18 cellular contexts compared by ENCODE assay signal in genomic region chr12:132836803-132837331, GRCh38. TPM values are rescaled to one million over a fixed set of nuclear protein-coding genes. Genes with fewer than 3 reads are reported as not detected.
A peak's percentile ranks its signal among the peaks of the same experiment; 100 is the strongest.
DNase-seq lines count a peak whose midpoint lies in the region; ATAC-seq and TF ChIP-seq lines count a peak whose summit lies in the region.
"Had no signal": no experiment of that assay in that cellular context is flagged by ENCODE, and none has a peak within 500 bp of the region (broad histone marks: within the 10 kb centered on the region; RNA-seq: fewer than 3 reads in every experiment).

No MANE protein-coding gene starts in this region.

- H3K9me2 ChIP-seq in SK-N-SH = no peaks in the 10 kb centered on the region

- H3F3A ChIP-seq in SK-N-SH (replicated peaks; ENCODE audit: insufficient read depth) = no peaks in the 10 kb centered on the region

- CTCF ChIA-PET in SK-N-SH (lab: Yijun Ruan, JAX) = interaction anchor here (0.6 kb wide), 1 partner anchor 11 kb away, joined by 3 read pairs; no protein-coding TSS in a partner anchor
- CTCF ChIA-PET in GM10248 (lab: Yijun Ruan, JAX) = interaction anchor here (1.2 kb wide), 1 partner anchor 9 kb away, joined by 3 read pairs; no protein-coding TSS in a partner anchor

- DNase-seq in SK-N-SH (peak; percentile 31), GM10248 (ENCODE audit: extremely low spot score) (peak; percentile 39), WERI-Rb-1 (no peak), glutamatergic neuron (no peak), pons (ENCODE audit: low spot score) (no peak), hepatic stellate cell (ENCODE audit: low spot score) (no peak), NCI-H1694 treated with DMSO at 0.1 percent for 48 hours (lab: John Stamatoyannopoulos, UW) (no peak)
- DNase-seq: Caco-2, dermis blood vessel endothelial cell, Kasumi-1, left ventricle myocardium inferior, naive B cell, NCI-H1694, NCI-H526 treated with DMSO at 0.1 percent for 48 hours, T-helper 9 cell had no signal

- H3K27me3 ChIP-seq in SK-N-SH (ENCODE audit: insufficient read depth) = no peaks in the 10 kb centered on the region
- H3K27me3 ChIP-seq in WERI-Rb-1 (ENCODE audit: insufficient read depth, low read depth, severe bottlenecking) = no peaks in the 10 kb centered on the region

- H3K36me3 ChIP-seq in SK-N-SH (replicated peaks in 1 of 2; ENCODE audit: control insufficient read depth in 1 of 2, insufficient read depth in 2 of 2, low read length in 1 of 2) = peaks cover 16 to 37% of the 10 kb centered on the region in 2 experiments
- H3K36me3 ChIP-seq in WERI-Rb-1 = peaks cover 31% of the 10 kb centered on the region

- no peak overlapping the region for H3K4me2 ChIP-seq in SK-N-SH

- POLR2A ChIA-PET in SK-N-SH (lab: Yijun Ruan, JAX) (no interaction called here), GM10248 (lab: Yijun Ruan, JAX) (no interaction called here)

- H3K4me3 Mint-ChIP-seq in glutamatergic neuron (ENCODE audit: unreplicated experiment) = peak overlapping the region; percentile 38

- no peaks in the 10 kb centered on the region for H3K9me3 ChIP-seq in SK-N-SH
- H3K9me3 ChIP-seq in WERI-Rb-1 (ENCODE audit: severe bottlenecking) = no peaks in the 10 kb centered on the region
- H3K9me3 ChIP-seq: Caco-2, left ventricle myocardium inferior had no signal

- no peak for TF ChIP-seq EP300 in SK-N-SH (IDR thresholded peaks at IDR 0.05; ENCODE audit: borderline replicate concordance in 1 of 2, low read depth in 1 of 2, low read length in 1 of 2)

- H3K27ac ChIP-seq in SK-N-SH (ENCODE audit: low read depth in 2 of 2, low read length in 1 of 2) (no peak overlapping the region), WERI-Rb-1 (peak overlapping the region; percentile 89)
- H3K27ac ChIP-seq: HL-60, RWPE1 had no signal

- H3K79me2 ChIP-seq in SK-N-SH (ENCODE audit: insufficient read depth) = no peaks in the 10 kb centered on the region

- H2AFZ ChIP-seq in SK-N-SH (ENCODE audit: low read depth) = no peak overlapping the region

- no peak for TF ChIP-seq RAD21 in SK-N-SH (IDR thresholded peaks at IDR 0.05; ENCODE audit: low read length)

- peaks cover 4% of the 10 kb centered on the region for H3K27me3 Mint-ChIP-seq in glutamatergic neuron (ENCODE audit: unreplicated experiment)
- H3K27me3 Mint-ChIP-seq: naive B cell had no signal

- H3K4me3 ChIP-seq in SK-N-SH (ENCODE audit: low read depth in 2 of 2, low read length in 1 of 2) = no peak overlapping the region
- H3K4me3 ChIP-seq in WERI-Rb-1 (ENCODE audit: low read depth, low read length) = peak overlapping the region; percentile 11

- no peaks in the 10 kb centered on the region for H4K20me1 ChIP-seq in SK-N-SH (ENCODE audit: insufficient read depth)

- TF ChIP-seq CTCF in SK-N-SH (IDR thresholded peaks at IDR 0.05) = no peak
- TF ChIP-seq CTCF in GM10248 (IDR thresholded peaks at IDR 0.05; ENCODE audit: control extremely low read depth, extremely low read depth, low read depth, missing control alignments) = no peak
- TF ChIP-seq CTCF in WERI-Rb-1 (IDR thresholded peaks at IDR 0.05; ENCODE audit: low read depth, low read length) = no peak
- no peak for TF ChIP-seq CTCF in glutamatergic neuron (IDR thresholded peaks at IDR 0.05; ENCODE audit: partially characterized antibody, unreplicated experiment)

- peak overlapping the region; percentile 83 for H3K27ac Mint-ChIP-seq in glutamatergic neuron (ENCODE audit: unreplicated experiment)

- no peak for ATAC-seq in SK-N-SH treated with all-trans-retinoic acid at 6 μM for 48 hours

- peaks cover 9% of the 10 kb centered on the region for H3K4me1 Mint-ChIP-seq in glutamatergic neuron (ENCODE audit: low read depth, unreplicated experiment)

- H3K4me1 ChIP-seq in SK-N-SH (ENCODE audit: control insufficient read depth in 1 of 2, insufficient read depth in 2 of 2, low read depth in 1 of 2, low read length in 1 of 2) = no peaks in the 10 kb centered on the region
- H3K4me1 ChIP-seq: Caco-2, left ventricle myocardium inferior had no signal

- peaks cover 6% of the 10 kb centered on the region for H3K9me3 Mint-ChIP-seq in glutamatergic neuron (ENCODE audit: unreplicated experiment)
- H3K9me3 Mint-ChIP-seq: naive B cell had no signal

- no peaks in the 10 kb centered on the region for H3K36me3 Mint-ChIP-seq in glutamatergic neuron (ENCODE audit: unreplicated experiment)

- H3K9ac ChIP-seq in SK-N-SH = no peak overlapping the region

- WGBS in SK-N-SH (ENCODE audit: low lambda C conversion rate) = 82% methylated on average over 5 of the region's 5 CpGs

TF ChIP-seq in SK-N-SH, 30 proteins besides CTCF, POLR2A, EP300 and RAD21 (continues in another document):
- TF ChIP-seq FOXJ3 (CRISPR knock-in tag; IDR thresholded peaks at IDR 0.05) (no peak), MEF2A (IDR thresholded peaks at IDR 0.05; ENCODE audit: borderline replicate concordance, low read depth) (no peak), GATA2 (CRISPR knock-in tag; IDR thresholded peaks at IDR 0.05) (no peak), FOSL2 (IDR thresholded peaks at IDR 0.05; ENCODE audit: borderline replicate concordance, low read depth) (no peak), RXRA (IDR thresholded peaks at IDR 0.05; ENCODE audit: borderline replicate concordance, low read depth) (no peak), ELF1 (IDR thresholded peaks at IDR 0.05) (no peak), TCF12 (IDR thresholded peaks at IDR 0.05) (no peak)
- TF ChIP-seq, protein P1, sequence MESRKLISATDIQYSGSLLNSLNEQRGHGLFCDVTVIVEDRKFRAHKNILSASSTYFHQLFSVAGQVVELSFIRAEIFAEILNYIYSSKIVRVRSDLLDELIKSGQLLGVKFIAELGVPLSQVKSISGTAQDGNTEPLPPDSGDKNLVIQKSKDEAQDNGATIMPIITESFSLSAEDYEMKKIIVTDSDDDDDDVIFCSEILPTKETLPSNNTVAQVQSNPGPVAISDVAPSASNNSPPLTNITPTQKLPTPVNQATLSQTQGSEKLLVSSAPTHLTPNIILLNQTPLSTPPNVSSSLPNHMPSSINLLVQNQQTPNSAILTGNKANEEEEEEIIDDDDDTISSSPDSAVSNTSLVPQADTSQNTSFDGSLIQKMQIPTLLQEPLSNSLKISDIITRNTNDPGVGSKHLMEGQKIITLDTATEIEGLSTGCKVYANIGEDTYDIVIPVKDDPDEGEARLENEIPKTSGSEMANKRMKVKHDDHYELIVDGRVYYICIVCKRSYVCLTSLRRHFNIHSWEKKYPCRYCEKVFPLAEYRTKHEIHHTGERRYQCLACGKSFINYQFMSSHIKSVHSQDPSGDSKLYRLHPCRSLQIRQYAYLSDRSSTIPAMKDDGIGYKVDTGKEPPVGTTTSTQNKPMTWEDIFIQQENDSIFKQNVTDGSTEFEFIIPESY (IDR thresholded peaks at IDR 0.05; ENCODE audit: borderline replicate concordance, low read depth) = no peak
- TF ChIP-seq, protein P2, sequence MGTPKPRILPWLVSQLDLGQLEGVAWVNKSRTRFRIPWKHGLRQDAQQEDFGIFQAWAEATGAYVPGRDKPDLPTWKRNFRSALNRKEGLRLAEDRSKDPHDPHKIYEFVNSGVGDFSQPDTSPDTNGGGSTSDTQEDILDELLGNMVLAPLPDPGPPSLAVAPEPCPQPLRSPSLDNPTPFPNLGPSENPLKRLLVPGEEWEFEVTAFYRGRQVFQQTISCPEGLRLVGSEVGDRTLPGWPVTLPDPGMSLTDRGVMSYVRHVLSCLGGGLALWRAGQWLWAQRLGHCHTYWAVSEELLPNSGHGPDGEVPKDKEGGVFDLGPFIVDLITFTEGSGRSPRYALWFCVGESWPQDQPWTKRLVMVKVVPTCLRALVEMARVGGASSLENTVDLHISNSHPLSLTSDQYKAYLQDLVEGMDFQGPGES (IDR thresholded peaks at IDR 0.05; ENCODE audit: low read depth, low read length) = no peak

TF ChIP-seq in SK-N-SH treated with all-trans-retinoic acid at 6 μM for 48 hours, 23 proteins besides CTCF, POLR2A, EP300 and RAD21:
- TF ChIP-seq RARB (CRISPR knock-in tag; IDR thresholded peaks at IDR 0.05) = no peak
- no peak for TF ChIP-seq CSDC2 (CRISPR knock-in tag; IDR thresholded peaks at IDR 0.05)
- TF ChIP-seq CSRNP3 (CRISPR knock-in tag; IDR thresholded peaks at IDR 0.05) = no peak
- no peak for TF ChIP-seq PATZ1 (CRISPR knock-in tag; IDR thresholded peaks at IDR 0.05; ENCODE audit: borderline replicate concordance)
- TF ChIP-seq ZFP30 (CRISPR knock-in tag; IDR thresholded peaks at IDR 0.05) = no peak
- no peak for TF ChIP-seq ZC3H10 (CRISPR knock-in tag; IDR thresholded peaks at IDR 0.05)

RNA-seq across cellular contexts. Expression of gene GOLGA3, which starts 8.2 kb away (rescaled TPM):
- 16.9 and 18.0 TPM in 2 replicates for polyA plus RNA-seq in SK-N-SH (2012; rRNA removed)
- polyA plus RNA-seq in SK-N-SH (2012; cell fraction: cytosol; rRNA removed) = 10.1 and 11.8 TPM in 2 replicates
- polyA plus RNA-seq in SK-N-SH (2012; cell fraction: nucleus; rRNA removed) = 47.4 and 59.6 TPM in 2 replicates
- total RNA-seq in glutamatergic neuron (ENCODE audit: unreplicated experiment) = 50.6 TPM

RNA-seq across cellular contexts. Expression of gene CHFR, which starts 50.5 kb away (rescaled TPM):
- polyA plus RNA-seq in SK-N-SH (2012; rRNA removed) = 31.6 and 39.3 TPM in 2 replicates
- 14.1 and 18.5 TPM in 2 replicates for polyA plus RNA-seq in SK-N-SH (2012; cell fraction: cytosol; rRNA removed)
- 158 and 235 TPM in 2 replicates for polyA plus RNA-seq in SK-N-SH (2012; cell fraction: nucleus; rRNA removed)
- 90.7 TPM for total RNA-seq in glutamatergic neuron (ENCODE audit: unreplicated experiment)

Comparison
In these comparisons a context has a peak if more than half of its experiments do, and no peak if none do; other contexts are left out.
1. DNase-seq: peak in SK-N-SH (single experiment) and GM10248 (single experiment); none in WERI-Rb-1 (single experiment), glutamatergic neuron (single experiment), pons (single experiment), hepatic stellate cell (single experiment) and NCI-H1694 treated with DMSO at 0.1 percent for 48 hours (single experiment).